Comparison of ENCODE assay signal across 7 cellular contexts in the genomic region with DNA sequence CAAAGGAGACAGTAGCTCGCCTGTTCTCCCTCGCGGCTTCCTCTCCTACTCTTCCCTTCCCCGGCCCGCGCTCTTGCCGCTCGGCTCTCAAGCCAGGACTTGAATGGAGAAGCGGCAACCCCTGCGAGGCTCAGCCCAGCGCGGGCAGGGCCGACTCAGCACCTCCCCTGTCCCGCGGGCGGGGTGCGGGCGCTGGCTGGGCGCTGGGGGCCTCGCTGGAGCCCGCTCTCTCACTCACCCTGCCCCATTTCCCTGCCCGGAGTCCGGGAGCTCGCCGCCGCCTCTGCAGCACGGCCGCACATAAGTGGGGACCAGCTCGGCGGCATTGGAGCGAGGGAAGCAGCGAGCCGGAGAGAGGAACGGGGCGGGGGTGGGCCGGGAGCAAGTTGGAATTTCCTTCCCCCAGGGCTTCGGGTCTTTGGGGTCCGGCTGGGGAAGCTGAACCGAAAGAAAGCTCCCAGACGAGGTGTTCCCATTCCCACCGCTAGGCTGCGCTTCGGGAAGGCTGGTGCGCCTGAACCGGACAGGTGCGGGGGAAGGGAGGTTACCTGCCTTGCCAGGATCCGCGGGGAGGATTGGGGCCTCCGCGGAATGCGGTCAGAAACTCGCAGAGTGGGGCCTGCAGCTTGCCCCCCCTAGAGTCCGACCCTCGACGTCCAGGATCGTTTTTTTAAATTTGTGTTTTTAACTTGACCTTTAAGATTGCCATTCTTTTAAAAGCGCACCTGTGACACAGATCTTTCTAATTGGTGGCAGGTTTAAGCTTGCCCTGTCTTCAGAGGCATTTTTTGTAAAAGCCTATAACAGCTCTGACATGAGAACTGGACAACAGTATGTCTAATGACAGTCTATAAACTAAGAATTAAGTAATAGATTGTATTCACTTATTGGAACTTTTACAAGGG. TPM values are rescaled to one million over a fixed set of nuclear protein-coding genes. Genes with fewer than 3 reads are reported as not detected.
A peak's percentile ranks its signal among the peaks of the same experiment; 100 is the strongest.
DNase-seq lines count a peak whose midpoint lies in the region; FAIRE-seq and TF ChIP-seq lines count a peak whose summit lies in the region.

A gene with protein sequence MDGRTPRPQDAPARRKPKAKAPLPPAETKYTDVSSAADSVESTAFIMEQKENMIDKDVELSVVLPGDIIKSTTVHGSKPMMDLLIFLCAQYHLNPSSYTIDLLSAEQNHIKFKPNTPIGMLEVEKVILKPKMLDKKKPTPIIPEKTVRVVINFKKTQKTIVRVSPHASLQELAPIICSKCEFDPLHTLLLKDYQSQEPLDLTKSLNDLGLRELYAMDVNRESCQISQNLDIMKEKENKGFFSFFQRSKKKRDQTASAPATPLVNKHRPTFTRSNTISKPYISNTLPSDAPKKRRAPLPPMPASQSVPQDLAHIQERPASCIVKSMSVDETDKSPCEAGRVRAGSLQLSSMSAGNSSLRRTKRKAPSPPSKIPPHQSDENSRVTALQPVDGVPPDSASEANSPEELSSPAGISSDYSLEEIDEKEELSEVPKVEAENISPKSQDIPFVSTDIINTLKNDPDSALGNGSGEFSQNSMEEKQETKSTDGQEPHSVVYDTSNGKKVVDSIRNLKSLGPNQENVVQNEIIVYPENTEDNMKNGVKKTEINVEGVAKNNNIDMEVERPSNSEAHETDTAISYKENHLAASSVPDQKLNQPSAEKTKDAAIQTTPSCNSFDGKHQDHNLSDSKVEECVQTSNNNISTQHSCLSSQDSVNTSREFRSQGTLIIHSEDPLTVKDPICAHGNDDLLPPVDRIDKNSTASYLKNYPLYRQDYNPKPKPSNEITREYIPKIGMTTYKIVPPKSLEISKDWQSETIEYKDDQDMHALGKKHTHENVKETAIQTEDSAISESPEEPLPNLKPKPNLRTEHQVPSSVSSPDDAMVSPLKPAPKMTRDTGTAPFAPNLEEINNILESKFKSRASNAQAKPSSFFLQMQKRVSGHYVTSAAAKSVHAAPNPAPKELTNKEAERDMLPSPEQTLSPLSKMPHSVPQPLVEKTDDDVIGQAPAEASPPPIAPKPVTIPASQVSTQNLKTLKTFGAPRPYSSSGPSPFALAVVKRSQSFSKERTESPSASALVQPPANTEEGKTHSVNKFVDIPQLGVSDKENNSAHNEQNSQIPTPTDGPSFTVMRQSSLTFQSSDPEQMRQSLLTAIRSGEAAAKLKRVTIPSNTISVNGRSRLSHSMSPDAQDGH (minus strand): TSS at position 105 of the 905 bp plus-strand sequence. CDS start 627 bp downstream, outside the sequence.

- H3K27ac Mint-ChIP-seq in chondrocyte (ENCODE audit: unreplicated experiment), result peak within 1 kb of the TSS; percentile 94

- peak within 1 kb of the TSS; percentile 89 for H3K4me2 ChIP-seq in smooth muscle cell

- WGBS in smooth muscle cell (ENCODE audit: low lambda C conversion rate), result 2% methylated on average over 53 of the region's 57 CpGs

- no peak for FAIRE-seq in kidney (lab: Jason Lieb, UNC)

- H3K9me3 ChIP-seq in kidney (ENCODE audit: control insufficient read depth in 1 of 2, low read length in 2 of 2), result no peaks in the 10 kb centered on the region
- H3K9me3 ChIP-seq in smooth muscle cell (replicated peaks; ENCODE audit: low read depth), result no peaks in the 10 kb centered on the region

- peaks cover 3% of the 10 kb centered on the region for H3F3A ChIP-seq in smooth muscle cell (ENCODE audit: low read depth)

- H3K9me3 Mint-ChIP-seq in chondrocyte (ENCODE audit: low read depth), result no peaks in the 10 kb centered on the region

- intact Hi-C loops in kidney (cut with DNase I), result no loop called here

- TF ChIP-seq CTCF in GM12864 (IDR thresholded peaks at IDR 0.05; ENCODE audit: low read depth, low read length, missing control alignments), result peak; percentile 78
- peak; percentile 82 for TF ChIP-seq CTCF in LNCaP clone FGC (IDR thresholded peaks at IDR 0.05; ENCODE audit: control insufficient read depth, extremely low read depth, insufficient read depth)
- TF ChIP-seq CTCF in chondrocyte (IDR thresholded peaks at IDR 0.05), result peak; percentile 90
- TF ChIP-seq CTCF in kidney (IDR thresholded peaks at IDR 0.05; ENCODE audit: borderline replicate concordance, extremely low read depth, insufficient read depth), result peak; percentile 72
- peak; percentile 66 for TF ChIP-seq CTCF in smooth muscle cell (IDR thresholded peaks at IDR 0.05; ENCODE audit: borderline replicate concordance, insufficient read depth, poor library complexity, severe bottlenecking)

- no peaks in the 10 kb centered on the region for H3K36me3 ChIP-seq in H7 (replicated peaks; ENCODE audit: control insufficient read depth, insufficient read depth, low read length)
- no peaks in the 10 kb centered on the region for H3K36me3 ChIP-seq in kidney (ENCODE audit: control insufficient read depth in 1 of 2, insufficient read depth in 2 of 2, low read length in 2 of 2)
- no peaks in the 10 kb centered on the region for H3K36me3 ChIP-seq in smooth muscle cell (ENCODE audit: low read depth)

- peak within 1 kb of the TSS; percentile 83 to 92 for H3K9ac ChIP-seq in kidney (ENCODE audit: low read length in 2 of 2)
- peak within 1 kb of the TSS; percentile 57 for H3K9ac ChIP-seq in smooth muscle cell (ENCODE audit: low read depth)

- H3K4me1 ChIP-seq in kidney (ENCODE audit: control insufficient read depth in 1 of 2, insufficient read depth in 1 of 2, low read depth in 1 of 2, low read length in 2 of 2) (no peaks in the 10 kb centered on the region), smooth muscle cell (ENCODE audit: low read depth) (no peaks in the 10 kb centered on the region)

- H3K79me2 ChIP-seq in smooth muscle cell (ENCODE audit: low read depth), result peaks cover 9% of the 10 kb centered on the region

- no peaks in the 10 kb centered on the region for H3K27me3 Mint-ChIP-seq in chondrocyte (ENCODE audit: low read depth)

- no peaks in the 10 kb centered on the region for H4K20me1 ChIP-seq in smooth muscle cell (ENCODE audit: low read depth)

- H3K27me3 ChIP-seq in H7 (ENCODE audit: control insufficient read depth, insufficient read depth, low read length), result peaks cover 18% of the 10 kb centered on the region
- no peaks in the 10 kb centered on the region for H3K27me3 ChIP-seq in smooth muscle cell (ENCODE audit: low read depth)

- H3K36me3 Mint-ChIP-seq in chondrocyte (ENCODE audit: low read depth), result no peaks in the 10 kb centered on the region

- peak within 1 kb of the TSS; percentile 48 for H3K4me3 ChIP-seq in GM12864 (ENCODE audit: low read depth, low read length)
- peak within 1 kb of the TSS; percentile 79 for H3K4me3 ChIP-seq in H7 (ENCODE audit: insufficient read depth, low read depth, low read length)
- H3K4me3 ChIP-seq in LNCaP clone FGC (ENCODE audit: low read depth, low read length), result peak within 1 kb of the TSS; percentile 83
- H3K4me3 ChIP-seq in kidney (ENCODE audit: low read length in 2 of 2), result peak within 1 kb of the TSS; percentile 68 to 82
- H3K4me3 ChIP-seq in smooth muscle cell, result peak within 1 kb of the TSS; percentile 80

- DNase-seq in GM12864 (ENCODE audit: low read depth) (no peak), H7 (peak; percentile 81), LNCaP clone FGC (ENCODE audit: low read depth) (no peak), T-helper 2 cell (peak in 3 of 5 experiments; percentile 5 to 31 (median 7)), chondrocyte (ENCODE audit: low spot score) (peak; percentile 91), kidney (peak; percentile 91), smooth muscle cell (lab: John Stamatoyannopoulos, UW; ENCODE audit: unreplicated experiment) (peak; percentile 70)

- H3K4me1 Mint-ChIP-seq in chondrocyte (ENCODE audit: low read depth), result peaks cover 35% of the 10 kb centered on the region

- peak within 1 kb of the TSS; percentile 81 for H2AFZ ChIP-seq in smooth muscle cell (ENCODE audit: low read depth)

- H3K4me3 Mint-ChIP-seq in chondrocyte (ENCODE audit: unreplicated experiment), result peak within 1 kb of the TSS; percentile 97

- H3K27ac ChIP-seq in kidney (ENCODE audit: low read depth in 2 of 2, low read length in 2 of 2) (peak within 1 kb of the TSS; percentile 97 to 98), smooth muscle cell (ENCODE audit: low read depth) (peak within 1 kb of the TSS; percentile 48)

RNA-seq across cellular contexts. Expression of the gene that starts here (rescaled TPM):
- total RNA-seq in H7 (2014; rRNA removed; shearing (Covaris generic)), result 2.6 and 3.5 TPM in 2 replicates
- 37.9 to 43.7 TPM (median 40.2 TPM) in 3 replicates for total RNA-seq in chondrocyte
- 205 TPM for total RNA-seq in kidney
- polyA plus RNA-seq in kidney (ENCODE audit: insufficient read depth, low read depth, low replicate concordance), result 39.7 TPM
- total RNA-seq in smooth muscle cell, result 13.9 and 17.4 TPM in 2 replicates
- polyA plus RNA-seq in smooth muscle cell, result 5.2 and 8.3 TPM in 2 replicates

Comparison
In these comparisons a context has a peak if more than half of its experiments do, and no peak if none do; other contexts are left out.
1. DNase-seq: peak in H7 (single experiment), T-helper 2 cell (3 of 5), chondrocyte (single experiment), kidney (single experiment) and smooth muscle cell (single experiment); none in GM12864 (single experiment) and LNCaP clone FGC (single experiment).
2. Peak in every context shown above with its lines, with median percentiles within 50 percentile points of each other: H3K4me3 ChIP-seq and CTCF ChIP-seq.